Comparison of ENCODE assay signal across 1 cellular context in genomic region chr2:27291865-27292264, GRCh38.
TF ChIP-seq lines count a peak whose summit lies in the region.

No MANE protein-coding gene starts in this region.

TF ChIP-seq in HepG2, 621 proteins besides CTCF, POLR2A, EP300 and RAD21 (continued from another document and continues in another):
- TF ChIP-seq ZNF136 (CRISPR knock-in tag; IDR thresholded peaks at IDR 0.05; ENCODE audit: low read depth), result 0 out of 2 replicates have a peak, but pooled peaks have one; percentile 49
- TF ChIP-seq ZSCAN21 (CRISPR knock-in tag; IDR thresholded peaks at IDR 0.05; ENCODE audit: borderline replicate concordance), result no peak
- TF ChIP-seq EZH2 (conservative IDR thresholded peaks at IDR 0.05; ENCODE audit: low read depth, low read length), result no peak
- TF ChIP-seq U2AF2 (IDR thresholded peaks at IDR 0.05; ENCODE audit: low read depth, low read length), result no peak
- TF ChIP-seq ZMAT5 (CRISPR knock-in tag; IDR thresholded peaks at IDR 0.05; ENCODE audit: borderline replicate concordance, low read depth), result no peak
- TF ChIP-seq ZHX1 (CRISPR knock-in tag; IDR thresholded peaks at IDR 0.05; ENCODE audit: low read depth), result no peak
- TF ChIP-seq RFXAP (CRISPR knock-in tag; IDR thresholded peaks at IDR 0.05; ENCODE audit: borderline replicate concordance), result no peak
- no peak for TF ChIP-seq ZNF10 (CRISPR knock-in tag; IDR thresholded peaks at IDR 0.05; ENCODE audit: borderline replicate concordance, low read depth)
- no peak for TF ChIP-seq ZNF792 (CRISPR knock-in tag; IDR thresholded peaks at IDR 0.05)
- no peak for TF ChIP-seq RFX3 (CRISPR knock-in tag; IDR thresholded peaks at IDR 0.05)
- no peak for TF ChIP-seq FOXA3 (CRISPR knock-in tag; IDR thresholded peaks at IDR 0.05)
- TF ChIP-seq, protein P1, sequence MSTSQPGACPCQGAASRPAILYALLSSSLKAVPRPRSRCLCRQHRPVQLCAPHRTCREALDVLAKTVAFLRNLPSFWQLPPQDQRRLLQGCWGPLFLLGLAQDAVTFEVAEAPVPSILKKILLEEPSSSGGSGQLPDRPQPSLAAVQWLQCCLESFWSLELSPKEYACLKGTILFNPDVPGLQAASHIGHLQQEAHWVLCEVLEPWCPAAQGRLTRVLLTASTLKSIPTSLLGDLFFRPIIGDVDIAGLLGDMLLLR (CRISPR knock-in tag; IDR thresholded peaks at IDR 0.05), result no peak
- peak; percentile 35; the same call in 1 of the 2 replicates for TF ChIP-seq SMC3 (IDR thresholded peaks at IDR 0.05; ENCODE audit: low read length)
- TF ChIP-seq ZSCAN22 (CRISPR knock-in tag; IDR thresholded peaks at IDR 0.05), result no peak
- no peak for TF ChIP-seq ATM (IDR thresholded peaks at IDR 0.05; ENCODE audit: borderline replicate concordance)
- TF ChIP-seq ZNF746 (CRISPR knock-in tag; IDR thresholded peaks at IDR 0.05), result no peak
- 0 out of 2 replicates have a peak, but pooled peaks have one; percentile 16 for TF ChIP-seq ZNF768 (CRISPR knock-in tag; IDR thresholded peaks at IDR 0.05)
- no peak for TF ChIP-seq ZNF570 (CRISPR knock-in tag; IDR thresholded peaks at IDR 0.05; ENCODE audit: borderline replicate concordance)
- no peak for TF ChIP-seq ZNF460 (CRISPR knock-in tag; IDR thresholded peaks at IDR 0.05; ENCODE audit: borderline replicate concordance)
- no peak for TF ChIP-seq HINFP (CRISPR knock-in tag; IDR thresholded peaks at IDR 0.05; ENCODE audit: low read depth)
- TF ChIP-seq ZSCAN12 (CRISPR knock-in tag; IDR thresholded peaks at IDR 0.05), result no peak
- no peak for TF ChIP-seq TEAD2 (CRISPR knock-in tag; IDR thresholded peaks at IDR 0.05)
- TF ChIP-seq, protein P2, sequence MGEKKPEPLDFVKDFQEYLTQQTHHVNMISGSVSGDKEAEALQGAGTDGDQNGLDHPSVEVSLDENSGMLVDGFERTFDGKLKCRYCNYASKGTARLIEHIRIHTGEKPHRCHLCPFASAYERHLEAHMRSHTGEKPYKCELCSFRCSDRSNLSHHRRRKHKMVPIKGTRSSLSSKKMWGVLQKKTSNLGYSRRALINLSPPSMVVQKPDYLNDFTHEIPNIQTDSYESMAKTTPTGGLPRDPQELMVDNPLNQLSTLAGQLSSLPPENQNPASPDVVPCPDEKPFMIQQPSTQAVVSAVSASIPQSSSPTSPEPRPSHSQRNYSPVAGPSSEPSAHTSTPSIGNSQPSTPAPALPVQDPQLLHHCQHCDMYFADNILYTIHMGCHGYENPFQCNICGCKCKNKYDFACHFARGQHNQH (CRISPR knock-in tag; IDR thresholded peaks at IDR 0.05), result no peak
- 0 out of 2 replicates have a peak, but pooled peaks have one; percentile 29 for TF ChIP-seq PAWR (CRISPR knock-in tag; IDR thresholded peaks at IDR 0.05; ENCODE audit: borderline replicate concordance)
- TF ChIP-seq KDM2A (CRISPR knock-in tag; IDR thresholded peaks at IDR 0.05; ENCODE audit: borderline replicate concordance, low read depth), result 0 out of 2 replicates have a peak, but pooled peaks have one; percentile 23
- no peak for TF ChIP-seq TGIF2 (CRISPR knock-in tag; IDR thresholded peaks at IDR 0.05)
- peak; percentile 33; the same call in 1 of the 2 replicates for TF ChIP-seq THAP11 (CRISPR knock-in tag; IDR thresholded peaks at IDR 0.05)
- no peak for TF ChIP-seq SUZ12 (IDR thresholded peaks at IDR 0.05; ENCODE audit: low read depth, low read length)
- no peak for TF ChIP-seq ZNF780A (CRISPR knock-in tag; IDR thresholded peaks at IDR 0.05)
- 0 out of 2 replicates have a peak, but pooled peaks have one; percentile 28 for TF ChIP-seq KDM5B (CRISPR knock-in tag; IDR thresholded peaks at IDR 0.05; ENCODE audit: borderline replicate concordance)
- TF ChIP-seq HNRNPUL1 (IDR thresholded peaks at IDR 0.05; ENCODE audit: low read depth, low read length), result no peak
- TF ChIP-seq KAT7 (CRISPR knock-in tag; IDR thresholded peaks at IDR 0.05; ENCODE audit: borderline replicate concordance), result no peak
- no peak for TF ChIP-seq TBX3 (IDR thresholded peaks at IDR 0.05; ENCODE audit: borderline replicate concordance)
- TF ChIP-seq HDAC1 (CRISPR knock-in tag; IDR thresholded peaks at IDR 0.05), result no peak
- TF ChIP-seq, protein P3, sequence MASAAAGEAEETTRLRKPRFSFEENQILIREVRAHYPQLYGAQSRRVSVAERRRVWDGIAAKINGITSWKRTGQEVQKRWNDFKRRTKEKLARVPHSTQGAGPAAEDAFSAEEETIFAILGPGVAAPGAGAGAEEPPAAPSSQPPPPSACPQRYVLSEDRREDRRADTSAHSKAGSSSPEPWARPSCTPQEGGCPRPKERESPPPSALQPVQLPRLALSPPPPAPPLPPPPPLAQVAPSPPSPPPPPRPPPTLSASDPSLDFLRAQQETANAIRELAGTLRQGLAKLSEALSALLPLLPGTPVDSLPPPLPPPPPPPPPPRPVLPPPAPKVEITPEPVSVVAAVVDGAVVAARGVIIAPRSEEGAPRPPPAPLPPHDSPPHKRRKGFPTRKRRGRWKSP (CRISPR knock-in tag; IDR thresholded peaks at IDR 0.05), result no peak
- no peak for TF ChIP-seq ZSCAN20 (CRISPR knock-in tag; IDR thresholded peaks at IDR 0.05; ENCODE audit: borderline replicate concordance)
- TF ChIP-seq BRCA1 (CRISPR knock-in tag; IDR thresholded peaks at IDR 0.05), result no peak
- TF ChIP-seq, protein P4, sequence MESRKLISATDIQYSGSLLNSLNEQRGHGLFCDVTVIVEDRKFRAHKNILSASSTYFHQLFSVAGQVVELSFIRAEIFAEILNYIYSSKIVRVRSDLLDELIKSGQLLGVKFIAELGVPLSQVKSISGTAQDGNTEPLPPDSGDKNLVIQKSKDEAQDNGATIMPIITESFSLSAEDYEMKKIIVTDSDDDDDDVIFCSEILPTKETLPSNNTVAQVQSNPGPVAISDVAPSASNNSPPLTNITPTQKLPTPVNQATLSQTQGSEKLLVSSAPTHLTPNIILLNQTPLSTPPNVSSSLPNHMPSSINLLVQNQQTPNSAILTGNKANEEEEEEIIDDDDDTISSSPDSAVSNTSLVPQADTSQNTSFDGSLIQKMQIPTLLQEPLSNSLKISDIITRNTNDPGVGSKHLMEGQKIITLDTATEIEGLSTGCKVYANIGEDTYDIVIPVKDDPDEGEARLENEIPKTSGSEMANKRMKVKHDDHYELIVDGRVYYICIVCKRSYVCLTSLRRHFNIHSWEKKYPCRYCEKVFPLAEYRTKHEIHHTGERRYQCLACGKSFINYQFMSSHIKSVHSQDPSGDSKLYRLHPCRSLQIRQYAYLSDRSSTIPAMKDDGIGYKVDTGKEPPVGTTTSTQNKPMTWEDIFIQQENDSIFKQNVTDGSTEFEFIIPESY (CRISPR knock-in tag; IDR thresholded peaks at IDR 0.05), result no peak
- TF ChIP-seq CEBPG (CRISPR knock-in tag; IDR thresholded peaks at IDR 0.05), result no peak
- no peak for TF ChIP-seq MIXL1 (CRISPR knock-in tag; IDR thresholded peaks at IDR 0.05)
- TF ChIP-seq ZNF691 (CRISPR knock-in tag; IDR thresholded peaks at IDR 0.05; ENCODE audit: borderline replicate concordance, low read depth), result no peak
- TF ChIP-seq, protein P5, sequence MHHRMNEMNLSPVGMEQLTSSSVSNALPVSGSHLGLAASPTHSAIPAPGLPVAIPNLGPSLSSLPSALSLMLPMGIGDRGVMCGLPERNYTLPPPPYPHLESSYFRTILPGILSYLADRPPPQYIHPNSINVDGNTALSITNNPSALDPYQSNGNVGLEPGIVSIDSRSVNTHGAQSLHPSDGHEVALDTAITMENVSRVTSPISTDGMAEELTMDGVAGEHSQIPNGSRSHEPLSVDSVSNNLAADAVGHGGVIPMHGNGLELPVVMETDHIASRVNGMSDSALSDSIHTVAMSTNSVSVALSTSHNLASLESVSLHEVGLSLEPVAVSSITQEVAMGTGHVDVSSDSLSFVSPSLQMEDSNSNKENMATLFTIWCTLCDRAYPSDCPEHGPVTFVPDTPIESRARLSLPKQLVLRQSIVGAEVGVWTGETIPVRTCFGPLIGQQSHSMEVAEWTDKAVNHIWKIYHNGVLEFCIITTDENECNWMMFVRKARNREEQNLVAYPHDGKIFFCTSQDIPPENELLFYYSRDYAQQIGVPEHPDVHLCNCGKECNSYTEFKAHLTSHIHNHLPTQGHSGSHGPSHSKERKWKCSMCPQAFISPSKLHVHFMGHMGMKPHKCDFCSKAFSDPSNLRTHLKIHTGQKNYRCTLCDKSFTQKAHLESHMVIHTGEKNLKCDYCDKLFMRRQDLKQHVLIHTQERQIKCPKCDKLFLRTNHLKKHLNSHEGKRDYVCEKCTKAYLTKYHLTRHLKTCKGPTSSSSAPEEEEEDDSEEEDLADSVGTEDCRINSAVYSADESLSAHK (CRISPR knock-in tag; IDR thresholded peaks at IDR 0.05; ENCODE audit: borderline replicate concordance), result no peak
- no peak for TF ChIP-seq FOXP1 (IDR thresholded peaks at IDR 0.05)
- TF ChIP-seq FOXP1 (CRISPR knock-in tag; IDR thresholded peaks at IDR 0.05), result no peak
- TF ChIP-seq KLF9 (CRISPR knock-in tag; IDR thresholded peaks at IDR 0.05; ENCODE audit: low read depth), result no peak
- TF ChIP-seq SNAPC4 (CRISPR knock-in tag; IDR thresholded peaks at IDR 0.05), result no peak
- TF ChIP-seq ZNF678 (CRISPR knock-in tag; IDR thresholded peaks at IDR 0.05), result no peak
- no peak for TF ChIP-seq ZNF576 (CRISPR knock-in tag; IDR thresholded peaks at IDR 0.05)
- no peak for TF ChIP-seq MBD4 (IDR thresholded peaks at IDR 0.05; ENCODE audit: borderline replicate concordance, low read length)
- no peak for TF ChIP-seq KLF16 (CRISPR knock-in tag; IDR thresholded peaks at IDR 0.05)
- no peak for TF ChIP-seq ARNT2 (CRISPR knock-in tag; IDR thresholded peaks at IDR 0.05; ENCODE audit: low read depth)
- no peak for TF ChIP-seq ZNF549 (CRISPR knock-in tag; IDR thresholded peaks at IDR 0.05)
- TF ChIP-seq ZMYM3 (CRISPR knock-in tag; IDR thresholded peaks at IDR 0.05), result peak; percentile 11; the same call in 1 of the 2 replicates
